ENCODE assay signal across 23 cellular contexts in genomic region chr5:86929123-86929766, GRCh38.
"Had no signal": no experiment of that assay in that cellular context is flagged by ENCODE, and none has a peak within 500 bp of the region (broad histone marks: within the 10 kb centered on the region; RNA-seq: fewer than 3 reads in every experiment).

No MANE protein-coding gene starts in this region.

- H3K4me3 ChIP-seq: body of pancreas, lung, thyroid gland had no signal

- H3K27ac ChIP-seq: body of pancreas, thyroid gland had no signal

- H3K4me1 ChIP-seq: body of pancreas, thyroid gland had no signal

- H3K36me3 Mint-ChIP-seq: activated naive CD8-positive, alpha-beta T cell treated with anti-CD3 and anti-CD28 coated beads, Interleukin-2, amount 10 ng/mL, durations not matched to agents 7 days and 5 days; mesothelial cell of epicardium; natural killer cell treated with Interleukin-12 subunit alpha and Interleukin-12 subunit beta and Interleukin-15 and Interleukin-18, amount 100 ng/mL, for 72 hours had no signal

- H3K27ac Mint-ChIP-seq: activated B cell treated with CpG ODN at 0.5 μM for 24 hours; activated CD4-positive, alpha-beta memory T cell treated with anti-CD3 and anti-CD28 coated beads, Interleukin-2, amount 10 ng/mL, durations not matched to agents 7 days and 5 days; activated naive CD8-positive, alpha-beta T cell treated with anti-CD3 and anti-CD28 coated beads, Interleukin-2, amount 10 ng/mL, durations not matched to agents 7 days and 5 days; activated T-helper 17 cell treated with anti-CD3 and anti-CD28 coated beads, Interleukin-2, amount 50 U/mL, for 72 hours; mesothelial cell of epicardium; natural killer cell treated with Interleukin-12 subunit alpha and Interleukin-12 subunit beta and Interleukin-15 and Interleukin-18, amount 100 ng/mL, for 72 hours; T-helper 2 cell treated with Interferon-gamma antibody and Interleukin-4, amounts not matched to agents 5 μg/mL and 100 μg/mL, for 36 hours had no signal

- H3K9me3 Mint-ChIP-seq: activated B cell treated with CpG ODN at 0.5 μM for 24 hours; activated CD4-positive, alpha-beta memory T cell treated with anti-CD3 and anti-CD28 coated beads, Interleukin-2, amount 10 ng/mL, durations not matched to agents 7 days and 5 days; activated naive CD8-positive, alpha-beta T cell treated with anti-CD3 and anti-CD28 coated beads, Interleukin-2, amount 10 ng/mL, durations not matched to agents 7 days and 5 days; activated T-helper 17 cell treated with anti-CD3 and anti-CD28 coated beads, Interleukin-2, amount 50 U/mL, for 72 hours; mesothelial cell of epicardium; natural killer cell treated with Interleukin-12 subunit alpha and Interleukin-12 subunit beta and Interleukin-15 and Interleukin-18, amount 100 ng/mL, for 72 hours; T-helper 2 cell treated with Interferon-gamma antibody and Interleukin-4, amounts not matched to agents 5 μg/mL and 100 μg/mL, for 36 hours had no signal

- H3K36me3 ChIP-seq: thyroid gland had no signal

- ATAC-seq: activated T-helper 17 cell treated with anti-CD3 and anti-CD28 coated beads, Interleukin-2, amount 50 U/mL, for 72 hours; body of pancreas; left lobe of liver; natural killer cell treated with Interleukin-12 subunit alpha and Interleukin-12 subunit beta and Interleukin-15 and Interleukin-18, amount 100 ng/mL, for 72 hours had no signal

- DNase-seq: activated B cell treated with CpG ODN at 0.5 μM for 24 hours; activated CD4-positive, alpha-beta memory T cell treated with anti-CD3 and anti-CD28 coated beads, Interleukin-2, amount 10 ng/mL, durations not matched to agents 7 days and 5 days; activated CD4-positive, alpha-beta T cell treated with anti-CD3 and anti-CD28 coated beads for 48 hours; activated naive CD4-positive, alpha-beta T cell; activated naive CD8-positive, alpha-beta T cell treated with anti-CD3 and anti-CD28 coated beads, Interleukin-2, amount 10 ng/mL, durations not matched to agents 7 days and 5 days; activated T-cell treated with anti-CD3 and anti-CD28 coated beads, Interleukin-2, amount 50 U/mL, for 1 hour; amygdala; body of pancreas; erythroblast; foreskin melanocyte; kidney; nucleus accumbens; retina; stimulated activated CD4-positive, alpha-beta T cell treated with anti-CD3 and anti-CD28 coated beads, Interleukin-1b, Interleukin-23, amount 100 ng/mL, for 48 hours; stimulated activated CD8-positive, alpha-beta memory T cell treated with anti-CD3 and anti-CD28 coated beads, Interleukin-4, amount 100 ng/mL, for 48 hours; stimulated activated naive CD4-positive, alpha-beta T cell; thyroid gland had no signal

- H3K9me3 ChIP-seq: body of pancreas, thyroid gland had no signal

- H3K4me3 Mint-ChIP-seq: activated B cell treated with CpG ODN at 0.5 μM for 24 hours; activated CD4-positive, alpha-beta memory T cell treated with anti-CD3 and anti-CD28 coated beads, Interleukin-2, amount 10 ng/mL, durations not matched to agents 7 days and 5 days; activated naive CD8-positive, alpha-beta T cell treated with anti-CD3 and anti-CD28 coated beads, Interleukin-2, amount 10 ng/mL, durations not matched to agents 7 days and 5 days; activated T-helper 17 cell treated with anti-CD3 and anti-CD28 coated beads, Interleukin-2, amount 50 U/mL, for 72 hours; mesothelial cell of epicardium; natural killer cell treated with Interleukin-12 subunit alpha and Interleukin-12 subunit beta and Interleukin-15 and Interleukin-18, amount 100 ng/mL, for 72 hours; T-helper 2 cell treated with Interferon-gamma antibody and Interleukin-4, amounts not matched to agents 5 μg/mL and 100 μg/mL, for 36 hours had no signal

- H3K27me3 ChIP-seq: body of pancreas, thyroid gland had no signal

- H3K4me1 Mint-ChIP-seq: activated B cell treated with CpG ODN at 0.5 μM for 24 hours; activated CD4-positive, alpha-beta memory T cell treated with anti-CD3 and anti-CD28 coated beads, Interleukin-2, amount 10 ng/mL, durations not matched to agents 7 days and 5 days; activated naive CD8-positive, alpha-beta T cell treated with anti-CD3 and anti-CD28 coated beads, Interleukin-2, amount 10 ng/mL, durations not matched to agents 7 days and 5 days; activated T-helper 17 cell treated with anti-CD3 and anti-CD28 coated beads, Interleukin-2, amount 50 U/mL, for 72 hours; mesothelial cell of epicardium had no signal
